26 cellular contexts compared by ENCODE assay signal in genomic region chr1:25628741-25629421, GRCh38. TPM values are rescaled to one million over a fixed set of nuclear protein-coding genes. Genes with fewer than 3 reads are reported as not detected.
DNase-seq lines count a peak whose midpoint lies in the region; ATAC-seq and TF ChIP-seq lines count a peak whose summit lies in the region.
"Had no signal": no experiment of that assay in that cellular context is flagged by ENCODE, and none has a peak within 500 bp of the region (broad histone marks: within the 10 kb centered on the region; RNA-seq: fewer than 3 reads in every experiment).

No MANE protein-coding gene starts in this region.

- no peak overlapping the region for H3K27ac Mint-ChIP-seq in T-helper 2 cell treated with Interferon-gamma antibody and Interleukin-4, amounts not matched to agents 5 μg/mL and 100 μg/mL, for 36 hours
- peak overlapping the region; percentile 88 for H3K27ac Mint-ChIP-seq in CD4-positive, alpha-beta T cell
- H3K27ac Mint-ChIP-seq in central memory CD8-positive, alpha-beta T cell (ENCODE audit: low read depth) = peak overlapping the region; percentile 53
- H3K27ac Mint-ChIP-seq: progenitor cell of endocrine pancreas; T-helper 1 cell treated with Interleukin-12 subunit alpha and Interleukin-12 subunit beta and Interleukin-4 antibody, amounts not matched to agents 30 μg/mL and 1 μg/mL, for 36 hours had no signal

- no peak overlapping the region for H3K9ac ChIP-seq in GM23248

- H3F3A ChIP-seq in GM23248 (ENCODE audit: insufficient read depth) = no peaks in the 10 kb centered on the region

- no peaks in the 10 kb centered on the region for H3K9me2 ChIP-seq in GM23248 (ENCODE audit: insufficient read depth)

- peak; percentile 65 for ATAC-seq in CD4-positive, alpha-beta T cell (ENCODE audit: poor library complexity)
- no peak for ATAC-seq in central memory CD8-positive, alpha-beta T cell (replicated peaks; ENCODE audit: extremely low read depth, poor library complexity, severe bottlenecking)
- ATAC-seq: body of pancreas, heart left ventricle, K562, left cardiac atrium had no signal

- CTCF ChIA-PET in CD4-positive, alpha-beta T cell (lab: Charles Lee) = interaction anchor here (2.1 kb wide), 1 partner anchor 9 kb away, joined by 11 read pairs; no protein-coding TSS in a partner anchor

- peaks cover 38% of the 10 kb centered on the region for H3K36me3 Mint-ChIP-seq in T-helper 2 cell treated with Interferon-gamma antibody and Interleukin-4, amounts not matched to agents 5 μg/mL and 100 μg/mL, for 36 hours (ENCODE audit: low read depth)
- peaks cover 51% of the 10 kb centered on the region for H3K36me3 Mint-ChIP-seq in CD4-positive, alpha-beta T cell (ENCODE audit: low read depth)
- no peaks in the 10 kb centered on the region for H3K36me3 Mint-ChIP-seq in central memory CD8-positive, alpha-beta T cell (ENCODE audit: insufficient read depth)

- no peaks in the 10 kb centered on the region for H3K9me3 ChIP-seq in CD4-positive, alpha-beta T cell (ENCODE audit: control insufficient read depth, low read length)
- H3K9me3 ChIP-seq in GM23248 (ENCODE audit: low read depth) = no peaks in the 10 kb centered on the region
- H3K9me3 ChIP-seq: body of pancreas, neutrophil, SJSA1 had no signal

- no peaks in the 10 kb centered on the region for H3K79me2 ChIP-seq in GM23248 (ENCODE audit: insufficient read depth)

- H3K4me3 ChIP-seq in GM23248 = no peak overlapping the region
- H3K4me3 ChIP-seq: body of pancreas, heart left ventricle, K562, SJSA1 had no signal

- no peak for DNase-seq in T-helper 2 cell treated with Interferon-gamma antibody and Interleukin-4, amounts not matched to agents 5 μg/mL and 100 μg/mL, for 36 hours (ENCODE audit: low spot score)
- DNase-seq in T-helper 2 cell = no peak
- DNase-seq in CD4-positive, alpha-beta T cell = no peak
- peak; percentile 92 for DNase-seq in NCI-H526 treated with DMSO at 0.1 percent for 48 hours (lab: John Stamatoyannopoulos, UW)
- DNase-seq in central memory CD8-positive, alpha-beta T cell (ENCODE audit: low spot score in 2 of 2) = no peak
- no peak for DNase-seq in iPS-NIHi11 (ENCODE audit: low spot score)
- DNase-seq in GM23248 = no peak
- DNase-seq in activated CD4-positive, alpha-beta T cell treated with anti-CD3 and anti-CD28 coated beads for 4 hours = no peak
- DNase-seq: 8988T; body of pancreas; COR-L47; DMS79 treated with DMSO at 0.1 percent for 48 hours; effector CD4-positive, alpha-beta T cell; heart left ventricle; left cardiac atrium; mammary epithelial cell; NCI-H1694; NCI-H2171 treated with DMSO at 0.1 percent for 48 hours; NCI-H69; trophoblast cell had no signal

- in situ Hi-C loops in GM23248 (cut with MboI) = no loop called here

- H3K27me3 ChIP-seq in CD4-positive, alpha-beta T cell (ENCODE audit: control insufficient read depth, insufficient read depth, low read length) = no peaks in the 10 kb centered on the region
- peaks cover 17% of the 10 kb centered on the region; the same call in 1 of the 2 replicates for H3K27me3 ChIP-seq in GM23248 (replicated peaks; ENCODE audit: insufficient read depth)
- H3K27me3 ChIP-seq: body of pancreas, heart left ventricle had no signal

- peaks cover 43% of the 10 kb centered on the region for H3K9me3 Mint-ChIP-seq in T-helper 2 cell treated with Interferon-gamma antibody and Interleukin-4, amounts not matched to agents 5 μg/mL and 100 μg/mL, for 36 hours
- H3K9me3 Mint-ChIP-seq in CD4-positive, alpha-beta T cell = peaks cover 2% of the 10 kb centered on the region
- no peaks in the 10 kb centered on the region for H3K9me3 Mint-ChIP-seq in central memory CD8-positive, alpha-beta T cell

- no peak overlapping the region for H3K27ac ChIP-seq in CD4-positive, alpha-beta T cell (ENCODE audit: low read depth, low read length)
- H3K27ac ChIP-seq in GM23248 = no peak overlapping the region
- H3K27ac ChIP-seq: body of pancreas, heart left ventricle, neutrophil, SJSA1 had no signal

- POLR2A ChIA-PET in CD4-positive, alpha-beta T cell (lab: Charles Lee) = interaction anchor here (1.2 to 1.5 kb wide), 4 partner anchors 10 to 14 kb away, joined by 4 to 7 read pairs (median 4); partner anchors contain the start of gene MAN1C1

- H3K36me3 ChIP-seq in GM23248 (ENCODE audit: low read depth) = no peaks in the 10 kb centered on the region
- H3K36me3 ChIP-seq: neutrophil, SJSA1 had no signal

- H2AFZ ChIP-seq in GM23248 = no peak overlapping the region

- intact Hi-C loops in CD4-positive, alpha-beta T cell (cut with DNase I, micrococcal nuclease) = no loop called here

- H4K20me1 ChIP-seq in GM23248 (ENCODE audit: insufficient read depth) = no peaks in the 10 kb centered on the region

- no peak overlapping the region for H3K4me2 ChIP-seq in GM23248 (ENCODE audit: unreplicated experiment)

- peaks cover 85% of the 10 kb centered on the region for H3K27me3 Mint-ChIP-seq in T-helper 2 cell treated with Interferon-gamma antibody and Interleukin-4, amounts not matched to agents 5 μg/mL and 100 μg/mL, for 36 hours (ENCODE audit: low read depth)
- H3K27me3 Mint-ChIP-seq in CD4-positive, alpha-beta T cell = no peaks in the 10 kb centered on the region
- no peaks in the 10 kb centered on the region for H3K27me3 Mint-ChIP-seq in central memory CD8-positive, alpha-beta T cell

- TF ChIP-seq CTCF in CD4-positive, alpha-beta T cell (IDR thresholded peaks at IDR 0.05) = no peak

- WGBS in GM23248 (ENCODE audit: low coverage in 1 of 2, low lambda C conversion rate in 2 of 2, missing lambda C conversion rate in 2 of 2), 2 experiments = 84 to 86% methylated on average over 5 of the region's 5 CpGs

- H3K4me3 Mint-ChIP-seq in T-helper 2 cell treated with Interferon-gamma antibody and Interleukin-4, amounts not matched to agents 5 μg/mL and 100 μg/mL, for 36 hours = peak overlapping the region; percentile 37
- peak overlapping the region; percentile 52 for H3K4me3 Mint-ChIP-seq in CD4-positive, alpha-beta T cell
- H3K4me3 Mint-ChIP-seq in central memory CD8-positive, alpha-beta T cell = no peak overlapping the region
- H3K4me3 Mint-ChIP-seq: T-helper 1 cell treated with Interleukin-12 subunit alpha and Interleukin-12 subunit beta and Interleukin-4 antibody, amounts not matched to agents 30 μg/mL and 1 μg/mL, for 36 hours had no signal

- peaks cover 42% of the 10 kb centered on the region for H3K4me1 Mint-ChIP-seq in T-helper 2 cell treated with Interferon-gamma antibody and Interleukin-4, amounts not matched to agents 5 μg/mL and 100 μg/mL, for 36 hours (ENCODE audit: low read depth)
- H3K4me1 Mint-ChIP-seq in CD4-positive, alpha-beta T cell (ENCODE audit: low read depth) = peaks cover 94% of the 10 kb centered on the region
- H3K4me1 Mint-ChIP-seq in central memory CD8-positive, alpha-beta T cell = peaks cover 60% of the 10 kb centered on the region

- no peaks in the 10 kb centered on the region for H3K4me1 ChIP-seq in GM23248 (ENCODE audit: insufficient read depth)
- H3K4me1 ChIP-seq: body of pancreas, SJSA1 had no signal

RNA-seq across cellular contexts. Expression of gene MAN1C1, which starts 12.3 kb away (rescaled TPM):
- 10 to 100 TPM; 44.4 to 46.9 TPM for total RNA-seq in CD4-positive, alpha-beta T cell
- total RNA-seq in GM23248 (2014; rRNA removed; shearing (Covaris generic)) = 0.51 and 1.1 TPM in 2 replicates
- 0.29 and 0.43 TPM in 2 replicates for polyA plus RNA-seq in GM23248 (2016; fragmentation: Nextera tagmentation; extraction: Ambion mirVana)
- total RNA-seq: HT1080, SJSA1 had no signal

Comparison
In these comparisons a context has a peak if more than half of its experiments do, and no peak if none do; other contexts are left out.
1. RNA of gene MAN1C1, which starts 12.3 kb away (total RNA-seq): 44.4 to 46.9 TPM in CD4-positive, alpha-beta T cell; 0.51 to 1.1 TPM in GM23248; every median in the first group is over 10 times any median in the second.